Comparison of ENCODE assay signal across 12 cellular contexts in genomic region chr19:44626067-44626624, GRCh38. TPM values are rescaled to one million over a fixed set of nuclear protein-coding genes. Genes with fewer than 3 reads are reported as not detected.
A peak's percentile ranks its signal among the peaks of the same experiment; 100 is the strongest.
DNase-seq lines count a peak whose midpoint lies in the region; ATAC-seq and TF ChIP-seq lines count a peak whose summit lies in the region.
"Had no signal": no experiment of that assay in that cellular context is flagged by ENCODE, and none has a peak within 500 bp of the region (broad histone marks: within the 10 kb centered on the region; RNA-seq: fewer than 3 reads in every experiment).

No MANE protein-coding gene starts in this region.

- no peaks in the 10 kb centered on the region for H3K36me3 ChIP-seq in psoas muscle (ENCODE audit: insufficient read depth in 1 of 2, low read depth in 1 of 2)
- no peaks in the 10 kb centered on the region for H3K36me3 ChIP-seq in left ventricle myocardium inferior
- H3K36me3 ChIP-seq: gastrocnemius medialis had no signal

- TF ChIP-seq CTCF in fibroblast of the aortic adventitia (IDR thresholded peaks at IDR 0.05; ENCODE audit: insufficient read depth, low read length) (no peak), psoas muscle (IDR thresholded peaks at IDR 0.05) (no peak), left ventricle myocardium inferior (IDR thresholded peaks at IDR 0.05; ENCODE audit: borderline replicate concordance) (no peak)

- H3K9me3 ChIP-seq in psoas muscle = no peaks in the 10 kb centered on the region
- H3K9me3 ChIP-seq in left ventricle myocardium inferior (replicated peaks) = no peaks in the 10 kb centered on the region
- H3K9me3 ChIP-seq: gastrocnemius medialis had no signal

- H3K4me3 ChIP-seq in fibroblast of the aortic adventitia (ENCODE audit: low read depth, low read length) (no peak overlapping the region), psoas muscle (no peak overlapping the region), left ventricle myocardium inferior (no peak overlapping the region)
- H3K4me3 ChIP-seq: gastrocnemius medialis had no signal

- peak; percentile 33 to 84 (median 78) for ATAC-seq in psoas muscle
- ATAC-seq in HG03095 (IDR thresholded peaks at IDR 0.05; ENCODE audit: unreplicated experiment) = no peak
- ATAC-seq: gastrocnemius medialis; naive thymus-derived CD4-positive, alpha-beta T cell had no signal

- DNase-seq in GM04504 (ENCODE audit: low read depth) = peak; percentile 98
- DNase-seq in T1000 (lab: John Stamatoyannopoulos, UW) = peak; percentile 86
- DNase-seq in fibroblast of the aortic adventitia (ENCODE audit: low read depth) = peak; percentile 98
- no peak for DNase-seq in psoas muscle
- no peak for DNase-seq in posterior vena cava (ENCODE audit: low spot score)
- DNase-seq in activated gamma-delta T cell (lab: John Stamatoyannopoulos, UW) = no peak
- DNase-seq in left ventricle myocardium inferior = no peak
- DNase-seq: activated CD4-positive, alpha-beta T cell treated with anti-CD3 and anti-CD28 coated beads for 48 hours; gastrocnemius medialis; MM.1S; naive thymus-derived CD4-positive, alpha-beta T cell had no signal

- H3K27me3 ChIP-seq in psoas muscle (ENCODE audit: insufficient read depth in 3 of 3, low read length in 2 of 3) = no peaks in the 10 kb centered on the region
- no peaks in the 10 kb centered on the region for H3K27me3 ChIP-seq in left ventricle myocardium inferior (ENCODE audit: low read depth)
- H3K27me3 ChIP-seq: gastrocnemius medialis had no signal

- intact Hi-C loops in psoas muscle (cut with DNase I) (no loop called here), posterior vena cava (cut with DNase I) (no loop called here), left ventricle myocardium inferior (cut with micrococcal nuclease) (no loop called here)

- 11 to 20% (median 20%) methylated on average over 1 of the region's 1 CpG for WGBS in psoas muscle, 3 donors

- H3K27ac ChIP-seq in psoas muscle (peak overlapping the region; percentile 44), left ventricle myocardium inferior (replicated peaks) (no peak overlapping the region)
- H3K27ac ChIP-seq: gastrocnemius medialis had no signal

- no peaks in the 10 kb centered on the region for H3K4me1 ChIP-seq in psoas muscle
- peaks cover 9% of the 10 kb centered on the region for H3K4me1 ChIP-seq in left ventricle myocardium inferior
- H3K4me1 ChIP-seq: gastrocnemius medialis had no signal

RNA-seq across cellular contexts. Expression of gene IGSF23, which starts 12.8 kb away (rescaled TPM):
- not detected in 2 replicates for total RNA-seq in fibroblast of the aortic adventitia (ENCODE audit: low replicate concordance)
- under 1 TPM in 1 of 4 donors, not detected in 3; 0.30 TPM for total RNA-seq in psoas muscle
- under 1 TPM in 1 of 3 donors, not detected in 2; 0.23 TPM for polyA plus RNA-seq in psoas muscle
- not detected for total RNA-seq in posterior vena cava
- total RNA-seq in left ventricle myocardium inferior = not detected
- total RNA-seq: gastrocnemius medialis; naive thymus-derived CD4-positive, alpha-beta T cell had no signal
- polyA plus RNA-seq: naive thymus-derived CD4-positive, alpha-beta T cell had no signal

RNA-seq across cellular contexts. Expression of gene PVR, which starts 17.6 kb away (rescaled TPM):
- 16.7 and 31.5 TPM in 2 replicates for total RNA-seq in fibroblast of the aortic adventitia (ENCODE audit: low replicate concordance)
- 100 to 1,000 TPM in 1 of 4 donors, 10 to 100 TPM in 3; 25.0 to 117 (median 41.8) TPM for total RNA-seq in psoas muscle
- 10 to 100 TPM; 21.0 to 90.8 (median 44.4) TPM for polyA plus RNA-seq in psoas muscle
- total RNA-seq in posterior vena cava = 10 to 100 TPM; 22.4 to 35.6 TPM
- total RNA-seq in left ventricle myocardium inferior = 33.5 TPM

RNA-seq across cellular contexts. Expression of gene CEACAM19, which starts 45.1 kb away (rescaled TPM):
- total RNA-seq in fibroblast of the aortic adventitia (ENCODE audit: low replicate concordance) = 1.3 and 2.5 TPM in 2 replicates
- 10 to 100 TPM in 1 of 4 donors, 1 to 10 TPM in 3; 3.7 to 10.7 (median 7.5) TPM for total RNA-seq in psoas muscle
- polyA plus RNA-seq in psoas muscle = 10 to 100 TPM in 1 of 3 donors, 1 to 10 TPM in 2; 3.9 to 14.7 (median 8.6) TPM
- total RNA-seq in posterior vena cava = 1 to 10 TPM; 4.1 to 7.8 TPM
- 2.2 TPM for total RNA-seq in left ventricle myocardium inferior
- polyA plus RNA-seq: naive thymus-derived CD4-positive, alpha-beta T cell had no signal

Comparison
In these comparisons a context has a peak if more than half of its experiments do, and no peak if none do; other contexts are left out.
1. DNase-seq: peak in GM04504 (single experiment), T1000 (single experiment) and fibroblast of the aortic adventitia (single experiment); none in psoas muscle (0 of 2), posterior vena cava (single experiment), activated gamma-delta T cell (single experiment) and left ventricle myocardium inferior (single experiment).